Comparison of ENCODE assay signal across 8 cellular contexts in the genomic region with DNA sequence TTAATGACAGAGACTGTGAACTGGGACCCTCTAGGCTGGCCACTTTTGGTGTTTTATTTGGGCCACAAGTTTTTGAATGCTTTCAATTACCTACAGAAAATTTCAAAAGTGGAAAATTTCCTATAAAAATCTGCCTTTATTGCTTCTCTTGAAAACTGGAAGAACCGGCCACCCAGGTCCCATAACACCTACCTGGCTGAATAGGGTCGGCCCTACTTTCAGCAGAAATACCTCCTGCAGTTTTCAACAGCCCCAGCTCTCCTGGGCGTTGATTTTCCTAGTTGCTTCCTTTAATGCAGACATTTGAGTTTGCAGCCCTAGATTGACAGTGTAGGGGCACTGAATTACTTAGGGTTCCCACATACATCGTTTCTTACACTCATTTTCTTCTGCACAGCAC. TPM values are rescaled to one million over a fixed set of nuclear protein-coding genes. Genes with fewer than 3 reads are reported as not detected.
A peak's percentile ranks its signal among the peaks of the same experiment; 100 is the strongest.
DNase-seq lines count a peak whose midpoint lies in the region; TF ChIP-seq lines count a peak whose summit lies in the region.
"Had no signal": no experiment of that assay in that cellular context is flagged by ENCODE, and none has a peak within 500 bp of the region (broad histone marks: within the 10 kb centered on the region; RNA-seq: fewer than 3 reads in every experiment).

No MANE protein-coding gene starts in this region.

- CTCF ChIA-PET in PC-9 (lab: Charles Lee) = no interaction called here

- peaks cover 22% of the 10 kb centered on the region for H3K36me3 ChIP-seq in GM23248 (ENCODE audit: low read depth)
- H3K36me3 ChIP-seq in PC-9 (ENCODE audit: low read depth) = peaks cover 17% of the 10 kb centered on the region
- no peaks in the 10 kb centered on the region for H3K36me3 ChIP-seq in rectal smooth muscle tissue (ENCODE audit: control insufficient read depth, insufficient read depth, low read length)

- intact Hi-C loops in PC-9 (cut with micrococcal nuclease; ENCODE audit: unreplicated experiment) = loop anchor here (2.0 to 10.0 kb wide), 6 partner anchors 142 to 1080 kb away; a partner anchor contains a TSS

- H3K9me2 ChIP-seq in GM23248 (ENCODE audit: insufficient read depth) (no peaks in the 10 kb centered on the region), PC-9 (ENCODE audit: insufficient read depth) (no peaks in the 10 kb centered on the region)

- H2AFZ ChIP-seq in GM23248 = peak overlapping the region; percentile 90
- peak overlapping the region; percentile 88 for H2AFZ ChIP-seq in PC-9

- no peak for DNase-seq in GM23248
- peak; percentile 9 to 49 for DNase-seq in PC-9
- peak; percentile 14 for DNase-seq in epithelial cell of esophagus (ENCODE audit: low read depth)
- no peak for DNase-seq in ecto neural progenitor cell (ENCODE audit: low spot score)
- DNase-seq in nucleus accumbens (lab: John Stamatoyannopoulos, UW) = no peak
- DNase-seq in NCI-H2196 (lab: John Stamatoyannopoulos, UW; ENCODE audit: unreplicated experiment) = no peak

- peak overlapping the region; percentile 90 for H3K4me2 ChIP-seq in GM23248 (ENCODE audit: unreplicated experiment)
- peak overlapping the region; percentile 97 for H3K4me2 ChIP-seq in PC-9

- H4K20me1 ChIP-seq in GM23248 (ENCODE audit: insufficient read depth) (no peaks in the 10 kb centered on the region; the same call in 1 of the 2 replicates), PC-9 (ENCODE audit: insufficient read depth) (no peaks in the 10 kb centered on the region)

- 59 to 64% methylated on average over 4 of the region's 4 CpGs for whole genome bisulfite sequencing in GM23248 (ENCODE audit: low coverage in 1 of 2, low lambda C conversion rate in 2 of 2, missing lambda C conversion rate in 2 of 2), 2 experiments

- H3K9me3 ChIP-seq in GM23248 (ENCODE audit: low read depth) = no peaks in the 10 kb centered on the region
- no peaks in the 10 kb centered on the region for H3K9me3 ChIP-seq in PC-9 (ENCODE audit: insufficient read depth, low read depth)

- H3F3A ChIP-seq in GM23248 (ENCODE audit: insufficient read depth) = no peaks in the 10 kb centered on the region
- H3F3A ChIP-seq in PC-9 (ENCODE audit: insufficient read depth, low read depth) = peaks cover 7% of the 10 kb centered on the region

- TF ChIP-seq CTCF in PC-9 (conservative IDR thresholded peaks at IDR 0.05) = no peak
- TF ChIP-seq CTCF in epithelial cell of esophagus (IDR thresholded peaks at IDR 0.05; ENCODE audit: insufficient read depth, low read depth, low read length, missing control alignments) = no peak

- POLR2A ChIA-PET in PC-9 (lab: Charles Lee; ENCODE audit: unreplicated experiment) = no interaction called here

- in situ Hi-C loops in GM23248 (cut with MboI) = loop anchor here (25.0 kb wide), 1 partner anchor 343 kb away; no protein-coding TSS in a partner anchor

- H3K79me2 ChIP-seq in GM23248 (ENCODE audit: insufficient read depth) (peaks cover 40% of the 10 kb centered on the region), PC-9 (ENCODE audit: low read depth) (peaks cover 19% of the 10 kb centered on the region)

- BruUV-seq in PC-9 (replicated peaks; lab: Mats Ljungman, UMichigan) = no TSS peak

- H3K4me1 ChIP-seq in GM23248 (ENCODE audit: insufficient read depth) (peaks cover 12% of the 10 kb centered on the region; the same call in 1 of the 2 replicates), PC-9 (replicated peaks; ENCODE audit: insufficient read depth) (peaks cover 21% of the 10 kb centered on the region), rectal smooth muscle tissue (ENCODE audit: control insufficient read depth, insufficient read depth, low read length) (no peaks in the 10 kb centered on the region)

- no peaks in the 10 kb centered on the region for H3K27me3 ChIP-seq in GM23248 (replicated peaks; ENCODE audit: insufficient read depth)
- H3K27me3 ChIP-seq in PC-9 (ENCODE audit: insufficient read depth, low read depth) = no peaks in the 10 kb centered on the region
- no peaks in the 10 kb centered on the region for H3K27me3 ChIP-seq in rectal smooth muscle tissue (ENCODE audit: control insufficient read depth, insufficient read depth, low read length)
- H3K27me3 ChIP-seq: brain microvascular endothelial cell had no signal

- H3K27ac ChIP-seq in GM23248 = no peak overlapping the region
- H3K27ac ChIP-seq in PC-9 = peak overlapping the region; percentile 43; the same call in 1 of the 2 replicates
- H3K27ac ChIP-seq in rectal smooth muscle tissue (ENCODE audit: low read depth, low read length) = no peak overlapping the region

- no peak overlapping the region for H3K9ac ChIP-seq in GM23248
- H3K9ac ChIP-seq in rectal smooth muscle tissue (ENCODE audit: low read length) = no peak overlapping the region

- H3K4me3 ChIP-seq in GM23248 (no peak overlapping the region), PC-9 (peak overlapping the region; percentile 79; the same call in 1 of the 2 replicates), epithelial cell of esophagus (ENCODE audit: low read length) (peak overlapping the region; percentile 89), rectal smooth muscle tissue (ENCODE audit: low read length) (peak overlapping the region; percentile 79)

RNA-seq across cellular contexts. Expression of a gene that starts 0.7 kb away (rescaled TPM):
- 82.5 and 110 TPM in 2 replicates for total RNA-seq in GM23248 (2014; rRNA removed; shearing (Covaris generic))
- polyA plus RNA-seq in GM23248 (2016; fragmentation: Nextera tagmentation; extraction: Ambion mirVana) = 99.4 and 102 TPM in 2 replicates
- total RNA-seq in PC-9 (2021) = 25.5 and 29.8 TPM in 2 replicates

RNA-seq across cellular contexts. Expression of a gene that starts 58.7 kb away (rescaled TPM):
- under 0.01 TPM in 1 of 2 replicates, not detected in the other for total RNA-seq in GM23248 (2014; rRNA removed; shearing (Covaris generic))
- polyA plus RNA-seq in GM23248 (2016; fragmentation: Nextera tagmentation; extraction: Ambion mirVana) = 0.05 TPM in 1 of 2 replicates, not detected in the other
- 0.18 and 0.24 TPM in 2 replicates for total RNA-seq in PC-9 (2021)

Comparison
In these comparisons a context has a peak if more than half of its experiments do, and no peak if none do; other contexts are left out.
1. DNase-seq: peak in PC-9 (2 of 2) and epithelial cell of esophagus (single experiment); none in GM23248 (single experiment), ecto neural progenitor cell (single experiment), nucleus accumbens (0 of 56) and NCI-H2196 (single experiment).